Comparison of ENCODE assay signal across 8 cellular contexts in the genomic region with DNA sequence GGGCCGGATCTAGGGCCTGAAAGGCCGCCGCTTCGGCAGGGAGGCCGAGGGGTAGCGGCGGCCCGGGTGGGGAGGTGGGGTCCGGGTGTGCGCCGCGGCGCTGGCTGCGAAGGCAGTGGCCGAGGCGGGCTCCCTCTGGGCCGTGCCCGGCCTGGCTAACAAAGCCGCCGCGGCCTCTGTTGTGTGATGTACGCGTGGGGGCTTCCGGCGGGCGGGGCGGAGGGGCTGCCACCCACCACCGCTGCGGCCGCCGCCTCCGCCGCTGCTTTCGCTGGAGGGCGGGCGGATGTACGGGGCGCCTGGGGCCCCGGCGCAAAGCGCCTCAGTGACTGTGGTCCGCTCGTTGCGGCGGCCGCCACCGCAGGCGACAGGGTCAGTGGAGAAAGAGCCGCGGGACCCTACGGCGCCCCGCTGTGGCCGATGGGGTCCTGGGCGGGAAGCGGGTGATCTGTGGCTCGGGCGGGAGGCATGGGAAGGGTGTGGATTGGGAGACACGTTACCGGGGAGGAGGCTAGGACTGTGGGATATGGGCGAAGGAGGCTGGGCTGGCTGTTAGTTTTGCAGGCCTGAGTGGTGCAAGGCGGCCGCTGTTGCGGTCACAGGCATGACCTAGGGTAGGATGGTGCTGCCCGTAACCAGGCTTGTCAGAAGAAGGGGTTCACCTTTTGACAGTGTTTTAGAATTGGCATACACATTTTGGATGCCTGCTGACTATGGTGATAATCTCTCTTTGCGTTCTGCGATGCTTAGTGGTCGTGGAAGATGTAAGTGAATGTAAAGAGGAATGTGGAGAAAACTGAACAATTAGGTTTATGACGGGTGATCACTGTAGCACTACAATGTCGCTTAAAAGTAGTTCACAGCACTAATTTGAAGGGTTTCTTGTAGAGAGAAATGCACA. TPM values are rescaled to one million over a fixed set of nuclear protein-coding genes. Genes with fewer than 3 reads are reported as not detected.
DNase-seq lines count a peak whose midpoint lies in the region; ATAC-seq lines count a peak whose summit lies in the region.

No MANE protein-coding gene starts in this region.

- H3K4me1 Mint-ChIP-seq in effector memory CD8-positive, alpha-beta T cell (ENCODE audit: low read depth in 2 of 2), result peaks cover 38 to 42% of the 10 kb centered on the region in 2 donors

- peak overlapping the region; percentile 99 to 100 for H3K4me3 Mint-ChIP-seq in effector memory CD8-positive, alpha-beta T cell

- H3K27me3 Mint-ChIP-seq in effector memory CD8-positive, alpha-beta T cell, result no peaks in the 10 kb centered on the region

- H3K9me3 Mint-ChIP-seq in effector memory CD8-positive, alpha-beta T cell, result no peaks in the 10 kb centered on the region

- ATAC-seq in GM18498 (IDR thresholded peaks at IDR 0.05; ENCODE audit: unreplicated experiment) (peak; percentile 48), HG02970 (IDR thresholded peaks at IDR 0.05; ENCODE audit: low FRiP score, unreplicated experiment) (peak; percentile 34)
- peak; percentile 54 for ATAC-seq in effector memory CD8-positive, alpha-beta T cell (replicated peaks)

- H3K27ac Mint-ChIP-seq in effector memory CD8-positive, alpha-beta T cell, result peak overlapping the region; percentile 99 to 100

- peaks cover 66% of the 10 kb centered on the region for H3K36me3 Mint-ChIP-seq in effector memory CD8-positive, alpha-beta T cell (ENCODE audit: insufficient read depth)

- peak; percentile 57 for DNase-seq in A172 (ENCODE audit: low spot score)
- DNase-seq in NCI-H2227 treated with DMSO at 0.1 percent for 48 hours (lab: John Stamatoyannopoulos, UW), result peak; percentile 41
- DNase-seq in activated CD8-positive, alpha-beta memory T cell treated with anti-CD3 and anti-CD28 coated beads for 1 hour (ENCODE audit: extremely low read depth in 1 of 2, low read depth in 1 of 2), result peak; percentile 17 to 51
- DNase-seq in effector memory CD8-positive, alpha-beta T cell, result peak; percentile 63 to 67 (median 66)
- DNase-seq in mesenteric fat pad (ENCODE audit: low spot score), result peak; percentile 94
- DNase-seq in stimulated activated CD8-positive, alpha-beta memory T cell treated with anti-CD3 and anti-CD28 coated beads, Interleukin-15, amount 100 ng/mL, for 4 hours (ENCODE audit: low read depth in 2 of 2), result peak; percentile 39 to 60

RNA-seq across cellular contexts. Expression of gene BZW1, which starts 0.7 kb away (rescaled TPM):
- 365 and 408 TPM in 2 replicates for total RNA-seq in A172 (2014; rRNA removed; shearing (Covaris generic))
- total RNA-seq in mesenteric fat pad, result 332 TPM

RNA-seq across cellular contexts. Expression of gene CLK1, which starts 52.1 kb away (rescaled TPM):
- 47.7 and 51.7 TPM in 2 replicates for total RNA-seq in A172 (2014; rRNA removed; shearing (Covaris generic))
- total RNA-seq in mesenteric fat pad, result 105 TPM

Comparison
In these comparisons a context has a peak if more than half of its experiments do, and no peak if none do; other contexts are left out.
1. Peak in every context shown above with its lines: DNase-seq and ATAC-seq.
2. DNase-seq: peak in every context shown above with its lines; median percentile 94 in mesenteric fat pad; 66 in effector memory CD8-positive, alpha-beta T cell; 57 in A172; 50 in stimulated activated CD8-positive, alpha-beta memory T cell treated with anti-CD3 and anti-CD28 coated beads, Interleukin-15, amount 100 ng/mL, for 4 hours; 41 in NCI-H2227 treated with DMSO at 0.1 percent for 48 hours; 34 in activated CD8-positive, alpha-beta memory T cell treated with anti-CD3 and anti-CD28 coated beads for 1 hour.